ENCODE assay signal across 9 cellular contexts in the genomic region with DNA sequence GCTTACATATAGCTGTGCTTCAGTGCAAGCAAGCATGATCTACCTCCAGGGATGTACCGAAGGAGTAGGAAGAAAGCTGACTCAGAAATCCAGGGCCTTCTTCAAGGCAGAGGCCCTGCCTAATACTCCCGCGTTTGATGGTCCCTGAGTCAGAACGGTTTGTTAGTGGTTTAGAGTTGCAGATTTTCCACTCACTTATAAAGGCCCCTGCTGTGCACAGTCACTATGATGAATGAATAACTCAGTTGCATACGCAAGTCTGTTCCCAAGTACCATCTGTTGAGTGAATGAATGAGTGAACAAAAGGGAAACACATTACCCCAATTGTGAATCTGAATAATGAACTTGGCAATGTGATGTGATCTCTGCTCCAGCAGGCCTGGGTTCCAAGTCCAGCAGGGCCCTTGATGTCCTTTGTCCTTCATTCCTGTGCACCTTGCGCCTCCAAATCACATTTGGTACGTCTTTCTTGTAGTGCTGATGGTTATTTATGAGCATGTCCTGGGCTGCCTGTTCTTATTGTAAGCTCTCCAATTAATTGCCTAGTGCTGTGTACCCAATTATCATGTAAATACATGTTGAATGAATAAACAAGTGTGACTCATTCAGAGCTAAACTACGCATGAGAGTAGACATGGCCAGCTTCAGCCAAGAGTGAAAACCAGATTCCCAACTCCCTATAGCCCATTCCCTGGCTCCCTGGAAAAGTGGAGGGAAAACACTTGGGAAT.
DNase-seq lines count a peak whose midpoint lies in the region; FAIRE-seq and TF ChIP-seq lines count a peak whose summit lies in the region.
"Had no signal": no experiment of that assay in that cellular context is flagged by ENCODE, and none has a peak within 500 bp of the region (broad histone marks: within the 10 kb centered on the region; RNA-seq: fewer than 3 reads in every experiment).

No MANE protein-coding gene starts in this region.

- H3K4me3 ChIP-seq in fibroblast of villous mesenchyme (ENCODE audit: low read depth, low read length), result no peak overlapping the region
- H3K4me3 ChIP-seq: BLaER1 treated with 17β-estradiol and CSF1 and Interleukin-3, amounts not matched to agents 10 nM and 100 nM had no signal

- FAIRE-seq in RCC 7860 (lab: Jason Lieb, UNC), result peak; percentile 90

- TF ChIP-seq CTCF in fibroblast of villous mesenchyme (IDR thresholded peaks at IDR 0.05; ENCODE audit: insufficient read depth, low read depth, low read length), result no peak

- DNase-seq in NCI-H2196 (lab: John Stamatoyannopoulos, UW; ENCODE audit: unreplicated experiment) (peak; percentile 0), NCI-H2196 treated with DMSO at 0.1 percent for 48 hours (lab: John Stamatoyannopoulos, UW; ENCODE audit: unreplicated experiment) (no peak), RCC 7860 (ENCODE audit: low spot score) (peak; percentile 91), fibroblast of villous mesenchyme (ENCODE audit: low read depth) (peak; percentile 82), epidermal melanocyte (ENCODE audit: insufficient read length, low spot score) (no peak), ecto neural progenitor cell (ENCODE audit: low spot score) (no peak), SKM-1 treated with dmso at 0.1 percent for 144 hours (lab: John Stamatoyannopoulos, UW; ENCODE audit: unreplicated experiment) (no peak)
- DNase-seq in stimulated activated CD4-positive, alpha-beta T cell treated with anti-CD3 and anti-CD28 coated beads, Interleukin-2, amount 100 ng/mL, for 24 hours, result peak; percentile 51 to 52

Comparison
In these comparisons a context has a peak if more than half of its experiments do, and no peak if none do; other contexts are left out.
1. DNase-seq: peak in NCI-H2196 (single experiment), RCC 7860 (single experiment), fibroblast of villous mesenchyme (single experiment) and stimulated activated CD4-positive, alpha-beta T cell treated with anti-CD3 and anti-CD28 coated beads, Interleukin-2, amount 100 ng/mL, for 24 hours (2 of 2); none in NCI-H2196 treated with DMSO at 0.1 percent for 48 hours (single experiment), epidermal melanocyte (single experiment), ecto neural progenitor cell (single experiment) and SKM-1 treated with dmso at 0.1 percent for 144 hours (single experiment).